Comparison of ENCODE assay signal across 10 cellular contexts in genomic region chr18:56233595-56233994, GRCh38.
A peak's percentile ranks its signal among the peaks of the same experiment; 100 is the strongest.
DNase-seq lines count a peak whose midpoint lies in the region; ATAC-seq, FAIRE-seq and TF ChIP-seq lines count a peak whose summit lies in the region.
"Had no signal": no experiment of that assay in that cellular context is flagged by ENCODE, and none has a peak within 500 bp of the region (broad histone marks: within the 10 kb centered on the region; RNA-seq: fewer than 3 reads in every experiment).

No MANE protein-coding gene starts in this region.

- TF ChIP-seq CTCF in bronchial epithelial cell (IDR thresholded peaks at IDR 0.05; ENCODE audit: insufficient read depth, low read length, severe bottlenecking) (no peak), vagina (IDR thresholded peaks at IDR 0.05) (no peak)

- H3K27ac ChIP-seq in right cardiac atrium (ENCODE audit: low read length) (no peak overlapping the region), vagina (peak overlapping the region; percentile 30)

- FAIRE-seq in bronchial epithelial cell (lab: Jason Lieb, UNC), result no peak

- no peak for TF ChIP-seq POLR2A in vagina (IDR thresholded peaks at IDR 0.05)

- H3K9me3 ChIP-seq in right cardiac atrium (ENCODE audit: control insufficient read depth, low read length) (no peaks in the 10 kb centered on the region), vagina (no peaks in the 10 kb centered on the region)

- H3K4me3 ChIP-seq in bronchial epithelial cell (ENCODE audit: low read depth, low read length) (no peak overlapping the region), right cardiac atrium (ENCODE audit: low read length) (no peak overlapping the region), vagina (no peak overlapping the region)
- H3K4me3 ChIP-seq: dorsolateral prefrontal cortex had no signal

- 32% methylated on average over 2 of the region's 2 CpGs for WGBS in right cardiac atrium

- DNase-seq in LHCN-M2 (ENCODE audit: low read depth) (peak; percentile 86), bronchial epithelial cell (ENCODE audit: low read depth) (peak; percentile 71), right cardiac atrium (peak in 2 of 3 donors; percentile 25 to 62), vagina (ENCODE audit: extremely low spot score in 2 of 2) (no peak), retina (no peak)
- DNase-seq in stimulated activated CD4-positive, alpha-beta T cell treated with anti-CD3 and anti-CD28 coated beads, Interleukin-1b, Interleukin-23, amount 100 ng/mL, for 48 hours, result no peak
- DNase-seq: activated T-cell treated with anti-CD3 and anti-CD28 coated beads, Interleukin-2, amount 50 U/mL, for 72 hours; NCI-H1417 had no signal

- peak; percentile 51 to 84 for ATAC-seq in right cardiac atrium
- no peak for ATAC-seq in HG03159 (IDR thresholded peaks at IDR 0.05; ENCODE audit: unreplicated experiment)
- ATAC-seq: activated T-cell treated with anti-CD3 and anti-CD28 coated beads, Interleukin-2, amount 50 U/mL, for 72 hours had no signal

- no peaks in the 10 kb centered on the region for H3K27me3 ChIP-seq in bronchial epithelial cell (ENCODE audit: control insufficient read depth, insufficient read depth, low read length)
- no peaks in the 10 kb centered on the region for H3K27me3 ChIP-seq in right cardiac atrium (ENCODE audit: control insufficient read depth, insufficient read depth)
- H3K27me3 ChIP-seq in vagina, result no peaks in the 10 kb centered on the region
- H3K27me3 ChIP-seq: dorsolateral prefrontal cortex had no signal

- no peaks in the 10 kb centered on the region for H3K4me1 ChIP-seq in right cardiac atrium (ENCODE audit: control insufficient read depth, insufficient read depth, low read length)
- H3K4me1 ChIP-seq in vagina, result no peaks in the 10 kb centered on the region

- intact Hi-C loops in right cardiac atrium (cut with DNase I) (no loop called here), vagina (cut with DNase I) (no loop called here)

- no peaks in the 10 kb centered on the region for H3K36me3 ChIP-seq in bronchial epithelial cell (ENCODE audit: control insufficient read depth, insufficient read depth, low read length)
- no peaks in the 10 kb centered on the region for H3K36me3 ChIP-seq in vagina

Comparison
In these comparisons a context has a peak if more than half of its experiments do, and no peak if none do; other contexts are left out.
1. DNase-seq: peak in LHCN-M2 (single experiment), bronchial epithelial cell (single experiment) and right cardiac atrium (2 of 3); none in vagina (0 of 2), stimulated activated CD4-positive, alpha-beta T cell treated with anti-CD3 and anti-CD28 coated beads, Interleukin-1b, Interleukin-23, amount 100 ng/mL, for 48 hours (single experiment) and retina (single experiment).